Comparison of ENCODE assay signal across 13 cellular contexts in genomic region chr22:39277135-39277607, GRCh38. TPM values are rescaled to one million over a fixed set of nuclear protein-coding genes. Genes with fewer than 3 reads are reported as not detected.
A peak's percentile ranks its signal among the peaks of the same experiment; 100 is the strongest.
DNase-seq lines count a peak whose midpoint lies in the region; ATAC-seq and TF ChIP-seq lines count a peak whose summit lies in the region.
"Had no signal": no experiment of that assay in that cellular context is flagged by ENCODE, and none has a peak within 500 bp of the region (broad histone marks: within the 10 kb centered on the region; RNA-seq: fewer than 3 reads in every experiment).

No MANE protein-coding gene starts in this region.

- no peaks in the 10 kb centered on the region for H3K36me3 ChIP-seq in naive thymus-derived CD4-positive, alpha-beta T cell (ENCODE audit: control insufficient read depth in 2 of 3, insufficient read depth in 3 of 3, low read length in 3 of 3)
- H3K36me3 ChIP-seq in adrenal gland (replicated peaks in 1 of 2) (no peaks in the 10 kb centered on the region), uterus (no peaks in the 10 kb centered on the region)
- H3K36me3 ChIP-seq: thyroid gland had no signal

- DNase-seq in DMS53 (lab: John Stamatoyannopoulos, UW) (peak; percentile 80), MV-4-11 (lab: John Stamatoyannopoulos, UW) (peak; percentile 76), adrenal gland (no peak), uterus (no peak), GOT3 (lab: John Stamatoyannopoulos, UW) (no peak)
- no peak for DNase-seq in naive thymus-derived CD4-positive, alpha-beta T cell
- DNase-seq: hypothalamus, NCI-H187 treated with DMSO at 0.1 percent for 48 hours, thyroid gland had no signal

- peak; percentile 52 for ATAC-seq in naive thymus-derived CD4-positive, alpha-beta T cell
- ATAC-seq in HG03571 (IDR thresholded peaks at IDR 0.05; ENCODE audit: unreplicated experiment): no peak
- ATAC-seq: Panc1 had no signal

- H3K27me3 Mint-ChIP-seq in dendritic cell treated with granulocyte-macrophage colony-stimulating factor and Interleukin-4, amounts not matched to agents 40 ng/mL and 50 ng/mL, for 4 days: peaks cover 14% of the 10 kb centered on the region
- H3K27me3 Mint-ChIP-seq in naive thymus-derived CD4-positive, alpha-beta T cell: peaks cover 0 to 18% (median 5%) of the 10 kb centered on the region in 5 donors

- TF ChIP-seq POLR2A in adrenal gland (IDR thresholded peaks at IDR 0.05) (no peak), uterus (IDR thresholded peaks at IDR 0.05) (no peak)

- 77 to 84% (median 82%) methylated on average over 6 of the region's 6 CpGs for WGBS in adrenal gland, 4 donors

- no peaks in the 10 kb centered on the region for H3K4me1 ChIP-seq in naive thymus-derived CD4-positive, alpha-beta T cell (ENCODE audit: control insufficient read depth in 2 of 2, insufficient read depth in 2 of 2, low read length in 2 of 2)
- H3K4me1 ChIP-seq in adrenal gland (replicated peaks in 1 of 2) (no peaks in the 10 kb centered on the region), uterus (no peaks in the 10 kb centered on the region)

- peak overlapping the region; percentile 95 for H3K27ac Mint-ChIP-seq in dendritic cell treated with granulocyte-macrophage colony-stimulating factor and Interleukin-4, amounts not matched to agents 40 ng/mL and 50 ng/mL, for 4 days
- no peak overlapping the region for H3K27ac Mint-ChIP-seq in naive thymus-derived CD4-positive, alpha-beta T cell
- H3K27ac Mint-ChIP-seq: activated T-helper 2 cell treated with anti-CD3 and anti-CD28 coated beads, Interferon-gamma antibody, Interleukin-2, Interleukin-4, amounts not matched to agents 10 μg/mL and 5 μg/mL and 100 μg/mL, durations not matched to agents 14 hours and 24 hours and 36 hours had no signal

- no peaks in the 10 kb centered on the region for H3K9me3 ChIP-seq in naive thymus-derived CD4-positive, alpha-beta T cell (ENCODE audit: control insufficient read depth in 2 of 3, low read length in 3 of 3)
- H3K9me3 ChIP-seq in adrenal gland (replicated peaks in 1 of 3) (no peaks in the 10 kb centered on the region), uterus (no peaks in the 10 kb centered on the region)
- H3K9me3 ChIP-seq: thyroid gland had no signal

- H3K4me3 ChIP-seq in naive thymus-derived CD4-positive, alpha-beta T cell (ENCODE audit: low read length): no peak overlapping the region
- no peak overlapping the region for H3K4me3 ChIP-seq in adrenal gland
- H3K4me3 ChIP-seq in uterus: no peak overlapping the region
- H3K4me3 ChIP-seq: thyroid gland had no signal

- intact Hi-C loops in dendritic cell treated with granulocyte-macrophage colony-stimulating factor and Interleukin-4, amounts not matched to agents 40 ng/mL and 50 ng/mL, for 4 days (cut with micrococcal nuclease): no loop called here
- intact Hi-C loops in naive thymus-derived CD4-positive, alpha-beta T cell (cut with micrococcal nuclease): no loop called here
- intact Hi-C loops in adrenal gland (cut with DNase I) (no loop called here), uterus (cut with DNase I; ENCODE audit: low total_unique reads) (no loop called here)

- H3K27me3 ChIP-seq in naive thymus-derived CD4-positive, alpha-beta T cell (ENCODE audit: control insufficient read depth in 2 of 2, insufficient read depth in 2 of 2, low read length in 2 of 2): peaks cover 0 to 2% of the 10 kb centered on the region in 2 donors
- H3K27me3 ChIP-seq in adrenal gland: no peaks in the 10 kb centered on the region
- H3K27me3 ChIP-seq in uterus: no peaks in the 10 kb centered on the region
- H3K27me3 ChIP-seq: thyroid gland had no signal

- H3K36me3 Mint-ChIP-seq in dendritic cell treated with granulocyte-macrophage colony-stimulating factor and Interleukin-4, amounts not matched to agents 40 ng/mL and 50 ng/mL, for 4 days (ENCODE audit: low read depth): no peaks in the 10 kb centered on the region
- H3K36me3 Mint-ChIP-seq in naive thymus-derived CD4-positive, alpha-beta T cell: no peaks in the 10 kb centered on the region

- POLR2A ChIA-PET in naive thymus-derived CD4-positive, alpha-beta T cell (lab: Charles Lee): interaction anchor here (0.7 kb wide), 1 partner anchor 56 kb away, joined by 3 read pairs; no protein-coding TSS in a partner anchor

- H3K4me3 Mint-ChIP-seq in dendritic cell treated with granulocyte-macrophage colony-stimulating factor and Interleukin-4, amounts not matched to agents 40 ng/mL and 50 ng/mL, for 4 days: peak overlapping the region; percentile 26
- no peak overlapping the region for H3K4me3 Mint-ChIP-seq in naive thymus-derived CD4-positive, alpha-beta T cell

- no peak overlapping the region for H3K27ac ChIP-seq in naive thymus-derived CD4-positive, alpha-beta T cell (ENCODE audit: low read depth, low read length)
- H3K27ac ChIP-seq in adrenal gland (peak overlapping the region in 1 of 5 donors; percentile 18), uterus (no peak overlapping the region)

- H3K4me1 Mint-ChIP-seq in dendritic cell treated with granulocyte-macrophage colony-stimulating factor and Interleukin-4, amounts not matched to agents 40 ng/mL and 50 ng/mL, for 4 days (ENCODE audit: low read depth): peaks cover 86% of the 10 kb centered on the region
- H3K4me1 Mint-ChIP-seq in naive thymus-derived CD4-positive, alpha-beta T cell: no peaks in the 10 kb centered on the region

- no peak for TF ChIP-seq CTCF in adrenal gland (IDR thresholded peaks at IDR 0.05)
- TF ChIP-seq CTCF in uterus (IDR thresholded peaks at IDR 0.05): no peak

- no peaks in the 10 kb centered on the region for H3K9me3 Mint-ChIP-seq in dendritic cell treated with granulocyte-macrophage colony-stimulating factor and Interleukin-4, amounts not matched to agents 40 ng/mL and 50 ng/mL, for 4 days
- peaks cover 0 to 7% (median 0%) of the 10 kb centered on the region in 11 donors for H3K9me3 Mint-ChIP-seq in naive thymus-derived CD4-positive, alpha-beta T cell

- CTCF ChIA-PET in naive thymus-derived CD4-positive, alpha-beta T cell (lab: Charles Lee): no interaction called here

RNA-seq across cellular contexts. Expression of gene PDGFB, which starts 32.4 kb away (rescaled TPM):
- total RNA-seq in naive thymus-derived CD4-positive, alpha-beta T cell: 1 to 10 TPM in 4 of 5 experiments, under 1 TPM in 1; 0.56 to 9.5 (median 2.3) TPM
- 1 to 10 TPM; 1.4 to 5.8 TPM for polyA plus RNA-seq in naive thymus-derived CD4-positive, alpha-beta T cell
- total RNA-seq in adrenal gland (10 to 100 TPM in 1 of 8 donors, 1 to 10 TPM in 7; 2.5 to 10.9 (median 6.8) TPM), uterus (10 to 100 TPM in 1 of 4 donors, 1 to 10 TPM in 3; 2.0 to 24.8 (median 5.6) TPM)
- 1 to 10 TPM; 4.0 to 8.7 (median 6.0) TPM for polyA plus RNA-seq in adrenal gland

RNA-seq across cellular contexts. Expression of gene RPL3, which starts 42.3 kb away (rescaled TPM):
- total RNA-seq in naive thymus-derived CD4-positive, alpha-beta T cell: 1,000 to 10,000 TPM; 1,611 to 3,932 (median 3,789) TPM
- 1,000 to 10,000 TPM; 4,573 to 5,509 TPM for polyA plus RNA-seq in naive thymus-derived CD4-positive, alpha-beta T cell
- total RNA-seq in adrenal gland (1,000 to 10,000 TPM; 1,374 to 2,518 (median 1,954) TPM), uterus (1,000 to 10,000 TPM; 1,498 to 2,840 (median 2,333) TPM)
- 1,000 to 10,000 TPM; 1,433 to 2,713 (median 2,271) TPM for polyA plus RNA-seq in adrenal gland

Comparison
In these comparisons a context has a peak if more than half of its experiments do, and no peak if none do; other contexts are left out.
1. DNase-seq: peak in DMS53 (single experiment) and MV-4-11 (single experiment); none in naive thymus-derived CD4-positive, alpha-beta T cell (0 of 9), adrenal gland (0 of 7), uterus (0 of 2) and GOT3 (single experiment).